In genomic region chr22:28442264-28442950, GRCh38 we compare ENCODE assay signal across 8 cellular contexts.
DNase-seq lines count a peak whose midpoint lies in the region; ATAC-seq and TF ChIP-seq lines count a peak whose summit lies in the region.

No MANE protein-coding gene starts in this region.

- no peak overlapping the region for H4K8ac ChIP-seq in neuronal stem cell (ENCODE audit: low read depth, low read length)

- H2AK5ac ChIP-seq in neuronal stem cell (ENCODE audit: low read depth, low read length) = no peak overlapping the region

- no peaks in the 10 kb centered on the region for H3K36me3 Mint-ChIP-seq in activated naive CD4-positive, alpha-beta T cell treated with anti-CD3 and anti-CD28 coated beads, Interleukin-2, amount 50 U/mL, for 72 hours

- peak; percentile 96 to 97 for ATAC-seq in activated naive CD4-positive, alpha-beta T cell treated with anti-CD3 and anti-CD28 coated beads, Interleukin-2, amount 50 U/mL, for 72 hours
- no peak for ATAC-seq in HG03097 (IDR thresholded peaks at IDR 0.05; ENCODE audit: low FRiP score, unreplicated experiment)

- H2BK12ac ChIP-seq in neuronal stem cell (ENCODE audit: low read length) = no peak overlapping the region

- no peak overlapping the region for H2BK15ac ChIP-seq in neuronal stem cell (ENCODE audit: low read length)

- DNase-seq in AG04450 (ENCODE audit: low read depth, low spot score) (no peak), GM23248 (peak; percentile 89), SK-N-DZ (ENCODE audit: low spot score) (peak; percentile 58), glomerular visceral epithelial cell (ENCODE audit: extremely low spot score) (peak; percentile 84), neuronal stem cell (ENCODE audit: low spot score) (peak; percentile 58)
- DNase-seq in activated naive CD4-positive, alpha-beta T cell treated with anti-CD3 and anti-CD28 coated beads, Interleukin-2, amount 50 U/mL, for 72 hours (ENCODE audit: low spot score in 2 of 2) = peak; percentile 79 to 85

- H3K27ac ChIP-seq in AG04450 (ENCODE audit: low read depth, low read length) (peak overlapping the region; percentile 81), GM23248 (peak overlapping the region; percentile 78), neuronal stem cell (replicated peaks; ENCODE audit: low read length) (no peak overlapping the region), subcutaneous abdominal adipose tissue (ENCODE audit: low read depth, low read length) (peak overlapping the region; percentile 90)

- TF ChIP-seq CTCF in AG04450 (IDR thresholded peaks at IDR 0.05; ENCODE audit: low read depth, low read length) = peak; percentile 81

- peak overlapping the region; percentile 86 for H3K9ac ChIP-seq in GM23248
- peak overlapping the region; percentile 92 for H3K9ac ChIP-seq in neuronal stem cell (ENCODE audit: low read depth, low read length, poor library complexity)
- H3K9ac ChIP-seq in subcutaneous abdominal adipose tissue (ENCODE audit: low read length in 5 of 5) = peak overlapping the region; percentile 66 to 88 (median 85)

- H3K14ac ChIP-seq in neuronal stem cell (ENCODE audit: low read length) = peak overlapping the region; percentile 32

- H3K4me3 ChIP-seq in AG04450 (ENCODE audit: low read depth, low read length) (peak overlapping the region; percentile 65), GM23248 (peak overlapping the region; percentile 86), neuronal stem cell (ENCODE audit: low read length in 2 of 2) (peak overlapping the region; percentile 46 to 68), subcutaneous abdominal adipose tissue (ENCODE audit: low read depth in 1 of 5, low read length in 5 of 5) (peak overlapping the region; percentile 69 to 96 (median 85))

- no peaks in the 10 kb centered on the region for H3K9me3 ChIP-seq in AG04450 (ENCODE audit: control insufficient read depth, insufficient read depth, low read length)
- no peaks in the 10 kb centered on the region for H3K9me3 ChIP-seq in GM23248 (ENCODE audit: low read depth)
- H3K9me3 ChIP-seq in neuronal stem cell (replicated peaks in 1 of 2; ENCODE audit: control insufficient read depth in 2 of 2, insufficient read depth in 1 of 2, low read depth in 1 of 2, low read length in 2 of 2) = no peaks in the 10 kb centered on the region
- no peaks in the 10 kb centered on the region for H3K9me3 ChIP-seq in subcutaneous abdominal adipose tissue (ENCODE audit: control insufficient read depth in 5 of 5, low read length in 5 of 5)

- peak overlapping the region; percentile 76 to 86 for H3K27ac Mint-ChIP-seq in activated naive CD4-positive, alpha-beta T cell treated with anti-CD3 and anti-CD28 coated beads, Interleukin-2, amount 50 U/mL, for 72 hours

- peak overlapping the region; percentile 86 for H3K18ac ChIP-seq in neuronal stem cell (ENCODE audit: low read length)

- H3K4me1 ChIP-seq in GM23248 (ENCODE audit: insufficient read depth) = peaks cover 32% of the 10 kb centered on the region
- H3K4me1 ChIP-seq in neuronal stem cell (ENCODE audit: control insufficient read depth in 2 of 2, insufficient read depth in 1 of 2, low read depth in 1 of 2, low read length in 2 of 2) = peaks cover 2% of the 10 kb centered on the region in 2 donors
- H3K4me1 ChIP-seq in subcutaneous abdominal adipose tissue (ENCODE audit: control insufficient read depth in 5 of 5, insufficient read depth in 5 of 5, low read length in 5 of 5) = peaks cover 0 to 41% (median 34%) of the 10 kb centered on the region in 5 donors

- POLR2A ChIA-PET in AG04450 (lab: Yijun Ruan, JAX) = interaction anchor here (0.5 to 1.8 kb wide), 7 partner anchors 18 to 436 kb away, joined by 3 to 9 read pairs (median 3); no protein-coding TSS in a partner anchor

- H3K23ac ChIP-seq in neuronal stem cell (ENCODE audit: low read depth, low read length, poor library complexity) = no peak overlapping the region

- 1 to 3% methylated on average over 30 to 31 of the region's 31 CpGs for WGBS in GM23248 (ENCODE audit: low coverage in 1 of 2, low lambda C conversion rate in 2 of 2, missing lambda C conversion rate in 2 of 2), 2 experiments
- WGBS in neuronal stem cell (ENCODE audit: extremely low coverage in 2 of 2, insufficient read length in 2 of 2, insufficient replicate concordance in 1 of 2), 2 donors = no CpG with 5 or more reads among the region's 31 CpGs

- H2BK5ac ChIP-seq in neuronal stem cell (ENCODE audit: low read length) = no peak overlapping the region

- in situ Hi-C loops in GM23248 (cut with MboI) = no loop called here

- H3K79me1 ChIP-seq in neuronal stem cell (ENCODE audit: low read depth, low read length) = no peaks in the 10 kb centered on the region

- H2AFZ ChIP-seq in GM23248 (peak overlapping the region; percentile 83), neuronal stem cell (ENCODE audit: low read length) (peak overlapping the region; percentile 67)

- H2BK120ac ChIP-seq in neuronal stem cell (ENCODE audit: low read depth, low read length) = no peak overlapping the region

- H3K4me2 ChIP-seq in GM23248 (ENCODE audit: unreplicated experiment) = peak overlapping the region; percentile 95
- peak overlapping the region; percentile 69 for H3K4me2 ChIP-seq in neuronal stem cell (ENCODE audit: insufficient read depth, low read length, poor library complexity, severe bottlenecking)

- CTCF ChIA-PET in AG04450 (lab: Charles Lee) = interaction anchor here (0.7 to 3.2 kb wide), 10 partner anchors 8 to 412 kb away, joined by 3 to 8 read pairs (median 4); no protein-coding TSS in a partner anchor

- H3K27me3 ChIP-seq in AG04450 (ENCODE audit: control insufficient read depth, insufficient read depth, low read length) = no peaks in the 10 kb centered on the region
- no peaks in the 10 kb centered on the region for H3K27me3 ChIP-seq in GM23248 (replicated peaks; ENCODE audit: insufficient read depth)
- no peaks in the 10 kb centered on the region for H3K27me3 ChIP-seq in neuronal stem cell (ENCODE audit: control insufficient read depth in 3 of 3, insufficient read depth in 3 of 3, low read depth in 1 of 3, low read length in 3 of 3)
- H3K27me3 ChIP-seq in subcutaneous abdominal adipose tissue (ENCODE audit: control insufficient read depth in 5 of 5, insufficient read depth in 4 of 5, low read length in 5 of 5) = no peaks in the 10 kb centered on the region

- no peaks in the 10 kb centered on the region; the same call in 1 of the 2 replicates for H3K9me2 ChIP-seq in GM23248 (ENCODE audit: insufficient read depth)

- H4K20me1 ChIP-seq in GM23248 (ENCODE audit: insufficient read depth) = no peaks in the 10 kb centered on the region

- H3F3A ChIP-seq in GM23248 (ENCODE audit: insufficient read depth) = peaks cover 24% of the 10 kb centered on the region

- H3K36me3 ChIP-seq in GM23248 (ENCODE audit: low read depth) (no peaks in the 10 kb centered on the region), neuronal stem cell (replicated peaks in 1 of 2; ENCODE audit: control insufficient read depth in 2 of 2, insufficient read depth in 2 of 2, low read length in 2 of 2) (no peaks in the 10 kb centered on the region), subcutaneous abdominal adipose tissue (ENCODE audit: control insufficient read depth in 5 of 5, insufficient read depth in 5 of 5, low read length in 5 of 5) (no peaks in the 10 kb centered on the region)

- H3K79me2 ChIP-seq in GM23248 (ENCODE audit: insufficient read depth) = peaks cover 48% of the 10 kb centered on the region

- H3K4ac ChIP-seq in neuronal stem cell (ENCODE audit: low read length) = no peak overlapping the region

- H3K9me3 Mint-ChIP-seq in activated naive CD4-positive, alpha-beta T cell treated with anti-CD3 and anti-CD28 coated beads, Interleukin-2, amount 50 U/mL, for 72 hours = no peaks in the 10 kb centered on the region

- H4K91ac ChIP-seq in neuronal stem cell (ENCODE audit: low read depth, low read length, poor library complexity) = no peak overlapping the region
